In the genomic region with DNA sequence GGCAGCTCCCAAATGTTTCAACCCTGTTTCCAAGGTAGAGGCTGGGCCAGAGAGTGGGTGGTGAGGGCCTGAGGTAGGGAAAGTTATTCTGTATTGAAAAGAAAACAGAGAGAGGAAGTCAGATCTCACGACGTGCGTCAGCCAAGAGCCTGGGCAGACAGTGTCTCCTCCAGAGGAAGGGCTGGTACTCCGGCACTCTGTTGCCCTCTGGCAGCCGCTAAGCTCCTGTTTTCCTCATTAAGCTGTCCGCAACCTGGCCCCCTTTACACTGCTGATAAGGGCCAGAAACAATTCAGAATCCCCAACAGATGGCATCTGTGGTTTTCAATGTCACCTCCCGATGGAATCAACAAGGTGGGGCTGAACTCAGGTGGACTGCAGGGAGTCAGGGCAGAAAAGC, we compare ENCODE assay signal across 22 cellular contexts. TPM values are rescaled to one million over a fixed set of nuclear protein-coding genes. Genes with fewer than 3 reads are reported as not detected.
DNase-seq lines count a peak whose midpoint lies in the region; ATAC-seq, FAIRE-seq and TF ChIP-seq lines count a peak whose summit lies in the region.
"Had no signal": no experiment of that assay in that cellular context is flagged by ENCODE, and none has a peak within 500 bp of the region (broad histone marks: within the 10 kb centered on the region; RNA-seq: fewer than 3 reads in every experiment).

No MANE protein-coding gene starts in this region.

- H3K4me1 ChIP-seq in left ventricle myocardium inferior, result peaks cover 29% of the 10 kb centered on the region
- peaks cover 0 to 43% of the 10 kb centered on the region in 2 experiments; a peak in 2 of 4 replicates for H3K4me1 ChIP-seq in SK-N-SH (ENCODE audit: control insufficient read depth in 1 of 2, insufficient read depth in 2 of 2, low read depth in 1 of 2, low read length in 1 of 2)
- peaks cover 0 to 2% of the 10 kb centered on the region in 2 donors for H3K4me1 ChIP-seq in uterus

- no peak overlapping the region for H3K27ac Mint-ChIP-seq in endothelial cell (ENCODE audit: unreplicated experiment)
- H3K27ac Mint-ChIP-seq: activated CD4-positive, alpha-beta T cell treated with anti-CD3 and anti-CD28 coated beads, Interleukin-2, amount 10 ng/mL, durations not matched to agents 24 days and 14 days; CD4-positive, CD25-positive, alpha-beta regulatory T cell; dendritic cell treated with granulocyte-macrophage colony-stimulating factor and Interleukin-4, amounts not matched to agents 40 ng/mL and 50 ng/mL, for 4 days had no signal

- 69% methylated on average over 7 of the region's 7 CpGs for WGBS in SK-N-SH (ENCODE audit: low lambda C conversion rate)

- CTCF ChIA-PET in SK-N-SH (lab: Yijun Ruan, JAX), result interaction anchor here (0.6 to 8.0 kb wide), 17 partner anchors 9 to 159 kb away, joined by 3 to 64 read pairs (median 4); a partner anchor contains a TSS

- FAIRE-seq in urothelium cell line (lab: Jason Lieb, UNC), result no peak
- FAIRE-seq: astrocyte had no signal

- H3K4me1 Mint-ChIP-seq in endothelial cell (ENCODE audit: unreplicated experiment), result peaks cover 4% of the 10 kb centered on the region
- H3K4me1 Mint-ChIP-seq: activated CD4-positive, alpha-beta T cell treated with anti-CD3 and anti-CD28 coated beads, Interleukin-2, amount 10 ng/mL, durations not matched to agents 24 days and 14 days; CD4-positive, CD25-positive, alpha-beta regulatory T cell had no signal

- H3K9me3 Mint-ChIP-seq in endothelial cell (ENCODE audit: unreplicated experiment), result no peaks in the 10 kb centered on the region
- H3K9me3 Mint-ChIP-seq: activated CD4-positive, alpha-beta T cell treated with anti-CD3 and anti-CD28 coated beads, Interleukin-2, amount 10 ng/mL, durations not matched to agents 24 days and 14 days; CD4-positive, CD25-positive, alpha-beta regulatory T cell; dendritic cell treated with granulocyte-macrophage colony-stimulating factor and Interleukin-4, amounts not matched to agents 40 ng/mL and 50 ng/mL, for 4 days; neural crest cell had no signal

- H3K27ac ChIP-seq in left ventricle myocardium inferior (replicated peaks) (peak overlapping the region; percentile 69), SK-N-SH (ENCODE audit: low read depth in 2 of 2, low read length in 1 of 2) (peak overlapping the region in 1 of 2 experiments; percentile 86; a peak in 2 of 4 replicates), uterus (peak overlapping the region; percentile 42 to 47)
- H3K27ac ChIP-seq: KMS-11 had no signal

- H3K4me2 ChIP-seq in SK-N-SH, result no peak overlapping the region
- H3K4me2 ChIP-seq: KMS-11 had no signal

- TF ChIP-seq CTCF in left ventricle myocardium inferior (IDR thresholded peaks at IDR 0.05; ENCODE audit: borderline replicate concordance), result no peak
- no peak for TF ChIP-seq CTCF in SK-N-SH (IDR thresholded peaks at IDR 0.05)
- no peak for TF ChIP-seq CTCF in endothelial cell (IDR thresholded peaks at IDR 0.05; ENCODE audit: unreplicated experiment)
- TF ChIP-seq CTCF in uterus (IDR thresholded peaks at IDR 0.05), result no peak

- H2AFZ ChIP-seq in SK-N-SH (ENCODE audit: low read depth), result no peak overlapping the region

- no peaks in the 10 kb centered on the region for H4K20me1 ChIP-seq in SK-N-SH (ENCODE audit: insufficient read depth)

- intact Hi-C loops in left ventricle myocardium inferior (cut with micrococcal nuclease) (no loop called here), left cardiac atrium (cut with DNase I) (no loop called here), uterus (cut with DNase I; ENCODE audit: low total_unique reads) (no loop called here)

- no peaks in the 10 kb centered on the region for H3K27me3 ChIP-seq in left ventricle myocardium inferior (ENCODE audit: low read depth)
- no peaks in the 10 kb centered on the region for H3K27me3 ChIP-seq in SK-N-SH (ENCODE audit: insufficient read depth)
- no peaks in the 10 kb centered on the region for H3K27me3 ChIP-seq in uterus

- POLR2A ChIA-PET in SK-N-SH (lab: Yijun Ruan, JAX), result interaction anchor here (1.0 kb wide), 1 partner anchor 10 kb away, joined by 3 read pairs; no protein-coding TSS in a partner anchor

- peaks cover 3% of the 10 kb centered on the region for H3K27me3 Mint-ChIP-seq in endothelial cell (ENCODE audit: unreplicated experiment)

- H3K4me3 ChIP-seq in left ventricle myocardium inferior, result no peak overlapping the region
- no peak overlapping the region for H3K4me3 ChIP-seq in SK-N-SH (ENCODE audit: low read depth in 2 of 2, low read length in 1 of 2)
- H3K4me3 ChIP-seq in uterus, result no peak overlapping the region

- DNase-seq in left ventricle myocardium inferior, result no peak
- DNase-seq in left cardiac atrium, result no peak
- DNase-seq in SK-N-SH, result peak; percentile 59
- no peak for DNase-seq in endothelial cell (ENCODE audit: low spot score)
- no peak for DNase-seq in uterus
- no peak for DNase-seq in urothelium cell line (ENCODE audit: low spot score)
- no peak for DNase-seq in NCI-H748 treated with DMSO at 0.1 percent for 48 hours (lab: John Stamatoyannopoulos, UW)
- DNase-seq: ACHN; activated CD4-positive, alpha-beta T cell treated with anti-CD3 and anti-CD28 coated beads, Interleukin-2, amount 10 ng/mL, durations not matched to agents 24 days and 14 days; activated naive CD4-positive, alpha-beta T cell treated with Interleukin-2 at 50 U/mL for 16 hours; CD4-positive, CD25-positive, alpha-beta regulatory T cell; DND-41; head of caudate nucleus; NCI-H1436; OCI-M1; stimulated activated naive CD4-positive, alpha-beta T cell; trophoblast cell had no signal

- TF ChIP-seq RAD21 in SK-N-SH (IDR thresholded peaks at IDR 0.05; ENCODE audit: low read length), result peak; percentile 58

- H3K9me3 ChIP-seq in left ventricle myocardium inferior (replicated peaks), result no peaks in the 10 kb centered on the region
- no peaks in the 10 kb centered on the region for H3K9me3 ChIP-seq in SK-N-SH
- no peaks in the 10 kb centered on the region for H3K9me3 ChIP-seq in uterus

- TF ChIP-seq POLR2A in uterus (IDR thresholded peaks at IDR 0.05), result no peak

- no peaks in the 10 kb centered on the region for H3K79me2 ChIP-seq in SK-N-SH (ENCODE audit: insufficient read depth)

- H3K36me3 ChIP-seq in left ventricle myocardium inferior, result no peaks in the 10 kb centered on the region
- H3K36me3 ChIP-seq in SK-N-SH (replicated peaks in 1 of 2; ENCODE audit: control insufficient read depth in 1 of 2, insufficient read depth in 2 of 2, low read length in 1 of 2), result no peaks in the 10 kb centered on the region
- no peaks in the 10 kb centered on the region for H3K36me3 ChIP-seq in uterus

- no peak for ATAC-seq in left cardiac atrium
- no peak for ATAC-seq in HG02840 (IDR thresholded peaks at IDR 0.05; ENCODE audit: low FRiP score, unreplicated experiment)

- H3F3A ChIP-seq in SK-N-SH (replicated peaks; ENCODE audit: insufficient read depth), result no peaks in the 10 kb centered on the region

- H3K9ac ChIP-seq in SK-N-SH, result no peak overlapping the region
- H3K9ac ChIP-seq: KMS-11 had no signal

- no peaks in the 10 kb centered on the region for H3K36me3 Mint-ChIP-seq in endothelial cell (ENCODE audit: low read depth, unreplicated experiment)

- H3K4me3 Mint-ChIP-seq in endothelial cell (ENCODE audit: unreplicated experiment), result peak overlapping the region; percentile 6
- H3K4me3 Mint-ChIP-seq: activated CD4-positive, alpha-beta T cell treated with anti-CD3 and anti-CD28 coated beads, Interleukin-2, amount 10 ng/mL, durations not matched to agents 24 days and 14 days; CD4-positive, CD25-positive, alpha-beta regulatory T cell; dendritic cell treated with granulocyte-macrophage colony-stimulating factor and Interleukin-4, amounts not matched to agents 40 ng/mL and 50 ng/mL, for 4 days; neural crest cell had no signal

- H3K9me2 ChIP-seq in SK-N-SH, result no peaks in the 10 kb centered on the region

- peak in 1 of 2 experiments; percentile 76; a peak in 1 of 4 replicates for TF ChIP-seq EP300 in SK-N-SH (IDR thresholded peaks at IDR 0.05; ENCODE audit: borderline replicate concordance in 1 of 2, low read depth in 1 of 2, low read length in 1 of 2)

TF ChIP-seq in SK-N-SH, 30 proteins besides CTCF, POLR2A, EP300 and RAD21 (continues in another document):
- TF ChIP-seq MXI1 (IDR thresholded peaks at IDR 0.05; ENCODE audit: low read depth, low read length) (peak; percentile 41; the same call in 1 of the 2 replicates), NRF1 (IDR thresholded peaks at IDR 0.05; ENCODE audit: low read depth, low read length) (no peak), GABPA (IDR thresholded peaks at IDR 0.05; ENCODE audit: low read depth) (no peak)
- TF ChIP-seq, protein P1, sequence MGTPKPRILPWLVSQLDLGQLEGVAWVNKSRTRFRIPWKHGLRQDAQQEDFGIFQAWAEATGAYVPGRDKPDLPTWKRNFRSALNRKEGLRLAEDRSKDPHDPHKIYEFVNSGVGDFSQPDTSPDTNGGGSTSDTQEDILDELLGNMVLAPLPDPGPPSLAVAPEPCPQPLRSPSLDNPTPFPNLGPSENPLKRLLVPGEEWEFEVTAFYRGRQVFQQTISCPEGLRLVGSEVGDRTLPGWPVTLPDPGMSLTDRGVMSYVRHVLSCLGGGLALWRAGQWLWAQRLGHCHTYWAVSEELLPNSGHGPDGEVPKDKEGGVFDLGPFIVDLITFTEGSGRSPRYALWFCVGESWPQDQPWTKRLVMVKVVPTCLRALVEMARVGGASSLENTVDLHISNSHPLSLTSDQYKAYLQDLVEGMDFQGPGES (IDR thresholded peaks at IDR 0.05; ENCODE audit: low read depth, low read length), result no peak
- TF ChIP-seq, protein P2, sequence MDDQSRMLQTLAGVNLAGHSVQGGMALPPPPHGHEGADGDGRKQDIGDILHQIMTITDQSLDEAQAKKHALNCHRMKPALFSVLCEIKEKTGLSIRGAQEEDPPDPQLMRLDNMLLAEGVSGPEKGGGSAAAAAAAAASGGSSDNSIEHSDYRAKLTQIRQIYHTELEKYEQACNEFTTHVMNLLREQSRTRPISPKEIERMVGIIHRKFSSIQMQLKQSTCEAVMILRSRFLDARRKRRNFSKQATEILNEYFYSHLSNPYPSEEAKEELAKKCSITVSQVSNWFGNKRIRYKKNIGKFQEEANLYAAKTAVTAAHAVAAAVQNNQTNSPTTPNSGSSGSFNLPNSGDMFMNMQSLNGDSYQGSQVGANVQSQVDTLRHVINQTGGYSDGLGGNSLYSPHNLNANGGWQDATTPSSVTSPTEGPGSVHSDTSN (IDR thresholded peaks at IDR 0.05), result no peak

RNA-seq across cellular contexts. Expression of a gene that starts 26.0 kb away (rescaled TPM):
- total RNA-seq in left ventricle myocardium inferior, result 26.5 TPM
- 10 to 100 TPM; 25.4 to 43.3 TPM for total RNA-seq in left cardiac atrium
- polyA plus RNA-seq in SK-N-SH (2012; rRNA removed), result 34.4 and 58.8 TPM in 2 replicates
- polyA plus RNA-seq in SK-N-SH (2012; cell fraction: cytosol; rRNA removed), result 30.9 and 41.3 TPM in 2 replicates
- 136 and 138 TPM in 2 replicates for polyA plus RNA-seq in SK-N-SH (2012; cell fraction: nucleus; rRNA removed)
- 1.9 TPM for total RNA-seq in endothelial cell (ENCODE audit: unreplicated experiment)
- 10 to 100 TPM; 18.8 to 70.6 (median 35.1) TPM for total RNA-seq in uterus
